In the genomic region with DNA sequence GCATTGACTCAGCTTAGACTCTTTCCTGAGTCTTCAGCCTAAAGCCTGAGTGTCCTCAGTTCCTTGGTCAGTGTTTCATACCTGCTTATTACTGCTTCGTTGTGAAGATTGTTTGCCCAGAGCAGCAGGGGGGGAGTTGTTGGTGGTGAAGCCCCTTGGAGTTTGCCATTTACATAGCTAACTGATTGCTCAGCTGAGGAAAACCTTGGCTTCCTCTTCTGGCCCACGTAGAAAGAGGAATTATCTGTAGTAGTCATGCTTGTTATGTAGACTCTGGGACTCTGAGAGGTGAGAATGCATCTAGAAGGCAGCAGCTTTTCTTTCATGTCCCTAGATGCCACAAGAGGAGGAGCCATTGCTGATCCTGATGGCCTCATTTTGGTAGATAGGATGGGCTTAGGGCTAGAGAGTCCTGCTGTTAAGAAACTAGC, we compare ENCODE assay signal across 9 cellular contexts.
DNase-seq lines count a peak whose midpoint lies in the region; ATAC-seq and FAIRE-seq lines count a peak whose summit lies in the region.
"Had no signal": no experiment of that assay in that cellular context is flagged by ENCODE, and none has a peak within 500 bp of the region (broad histone marks: within the 10 kb centered on the region; RNA-seq: fewer than 3 reads in every experiment).

No MANE protein-coding gene starts in this region.

- no peaks in the 10 kb centered on the region for H3K79me2 ChIP-seq in trophoblast cell (ENCODE audit: control insufficient read depth, insufficient read depth, low read length, poor library complexity)

- no peaks in the 10 kb centered on the region for H3K9me3 ChIP-seq in trophoblast cell (ENCODE audit: insufficient read depth, low read depth, low read length)

- peaks cover 0 to 12% of the 10 kb centered on the region in 2 experiments for H3K4me1 ChIP-seq in trophoblast cell (ENCODE audit: control insufficient read depth in 1 of 2, insufficient read depth in 2 of 2, low read length in 2 of 2)

- no peaks in the 10 kb centered on the region for H3K9me3 Mint-ChIP-seq in effector memory CD8-positive, alpha-beta T cell

- no peak overlapping the region for H3K14ac ChIP-seq in trophoblast cell (ENCODE audit: low read length)

- H3K18ac ChIP-seq in trophoblast cell (ENCODE audit: low read length) = no peak overlapping the region

- no peak for ATAC-seq in effector memory CD8-positive, alpha-beta T cell (replicated peaks)
- ATAC-seq in HG03460 (IDR thresholded peaks at IDR 0.05; ENCODE audit: unreplicated experiment) (no peak), HG03354 (IDR thresholded peaks at IDR 0.05; ENCODE audit: poor library complexity, severe bottlenecking, unreplicated experiment) (no peak), HG03108 (IDR thresholded peaks at IDR 0.05; ENCODE audit: unreplicated experiment) (no peak)

- no peak overlapping the region for H4K8ac ChIP-seq in trophoblast cell (ENCODE audit: low read depth, low read length)

- no peak overlapping the region for H3K4ac ChIP-seq in trophoblast cell (ENCODE audit: low read depth, low read length)

- H2BK5ac ChIP-seq in trophoblast cell (ENCODE audit: low read depth, low read length, poor library complexity) = no peak overlapping the region

- H3K27ac Mint-ChIP-seq in effector memory CD8-positive, alpha-beta T cell = peak overlapping the region; percentile 11 to 73

- no peak overlapping the region for H2BK120ac ChIP-seq in trophoblast cell (ENCODE audit: insufficient read depth, low read length, poor library complexity)

- H2AK5ac ChIP-seq in trophoblast cell (ENCODE audit: low read length) = no peak overlapping the region

- H2BK12ac ChIP-seq in trophoblast cell (ENCODE audit: low read length) = no peak overlapping the region

- no peak overlapping the region for H3K4me3 ChIP-seq in trophoblast cell (ENCODE audit: low read depth, low read length)

- H3K4me2 ChIP-seq in trophoblast cell (ENCODE audit: low read length) = no peak overlapping the region

- no CpG with 5 or more reads among the region's 2 CpGs for WGBS in trophoblast cell (ENCODE audit: extremely low coverage, insufficient coverage, insufficient read length)

- no peaks in the 10 kb centered on the region for H3K36me3 ChIP-seq in trophoblast cell (ENCODE audit: control insufficient read depth in 1 of 2, insufficient read depth in 2 of 2, low read length in 2 of 2)

- H4K12ac ChIP-seq in trophoblast cell (ENCODE audit: low read depth, low read length) = no peak overlapping the region

- DNase-seq in GM19239 (ENCODE audit: insufficient read length, low spot score) = no peak
- DNase-seq in NCI-H226 = peak; percentile 85
- no peak for DNase-seq in effector memory CD8-positive, alpha-beta T cell
- peak in 1 of 2 donors; percentile 56 for DNase-seq in trophoblast cell
- DNase-seq in NCI-H1048 (lab: John Stamatoyannopoulos, UW) = no peak
- DNase-seq: effector CD4-positive, alpha-beta T cell had no signal

- no peaks in the 10 kb centered on the region for H3K27me3 Mint-ChIP-seq in effector memory CD8-positive, alpha-beta T cell

- H4K91ac ChIP-seq in trophoblast cell (ENCODE audit: low read depth, low read length) = no peak overlapping the region

- peaks cover 3% of the 10 kb centered on the region for H3K36me3 Mint-ChIP-seq in effector memory CD8-positive, alpha-beta T cell (ENCODE audit: insufficient read depth)

- H2AFZ ChIP-seq in trophoblast cell (ENCODE audit: insufficient read depth, low read length, poor library complexity) = no peak overlapping the region

- no peak overlapping the region for H3K4me3 Mint-ChIP-seq in effector memory CD8-positive, alpha-beta T cell

- H3K23ac ChIP-seq in trophoblast cell (ENCODE audit: low read length) = no peak overlapping the region

- peak overlapping the region; percentile 13 for H3K27ac ChIP-seq in trophoblast cell (ENCODE audit: low read depth, low read length)

- H3K27me3 ChIP-seq in trophoblast cell (ENCODE audit: insufficient read depth, low read length) = no peaks in the 10 kb centered on the region

- peak; percentile 14 for FAIRE-seq in GM19239 (lab: Jason Lieb, UNC)

- H3K4me1 Mint-ChIP-seq in effector memory CD8-positive, alpha-beta T cell (ENCODE audit: low read depth in 2 of 2) = peaks cover 14 to 21% of the 10 kb centered on the region in 2 donors

- no peaks in the 10 kb centered on the region for H3K79me1 ChIP-seq in trophoblast cell (ENCODE audit: low read length)

- H3K9ac ChIP-seq in trophoblast cell (ENCODE audit: low read length) = no peak overlapping the region
